In genomic region chrX:103686199-103687072, GRCh38 we compare ENCODE assay signal across 8 cellular contexts. TPM values are rescaled to one million over a fixed set of nuclear protein-coding genes. Genes with fewer than 3 reads are reported as not detected.
DNase-seq lines count a peak whose midpoint lies in the region; ATAC-seq and TF ChIP-seq lines count a peak whose summit lies in the region.

Gene MORF4L2, minus strand, starts transcription at chrX:103686699. Its CDS starts 9,672 bp downstream, at chrX:103677027.

- H3K27ac Mint-ChIP-seq in activated T-cell treated with anti-CD3 and anti-CD28 coated beads, Interleukin-2, amount 50 U/mL, for 24 hours, result peak within 1 kb of the TSS; percentile 89

- H3K36me3 Mint-ChIP-seq in activated T-cell treated with anti-CD3 and anti-CD28 coated beads, Interleukin-2, amount 50 U/mL, for 24 hours (ENCODE audit: low read depth), result peaks cover 39% of the 10 kb centered on the region

- peaks cover 13% of the 10 kb centered on the region for H3K36me3 ChIP-seq in muscle layer of colon (ENCODE audit: insufficient read depth, low read length)

- H3K9ac ChIP-seq in muscle layer of colon (ENCODE audit: low read length), result peak within 1 kb of the TSS; percentile 81

- no peak within 1 kb of the TSS for H3K4me3 Mint-ChIP-seq in activated T-cell treated with anti-CD3 and anti-CD28 coated beads, Interleukin-2, amount 50 U/mL, for 24 hours

- DNase-seq in DMS53 (lab: John Stamatoyannopoulos, UW) (peak; percentile 99), KBM-7 (peak; percentile 100)
- DNase-seq in activated T-cell treated with anti-CD3 and anti-CD28 coated beads, Interleukin-2, amount 50 U/mL, for 24 hours, result peak; percentile 80
- DNase-seq in stimulated activated CD8-positive, alpha-beta memory T cell treated with anti-CD3 and anti-CD28 coated beads, Interleukin-7, amount 100 ng/mL, for 48 hours (ENCODE audit: extremely low read depth in 1 of 2, low read depth in 1 of 2), result peak; percentile 53 to 88

- H3K27me3 ChIP-seq in muscle layer of colon (ENCODE audit: control insufficient read depth in 1 of 2, insufficient read depth in 2 of 2, low read length in 2 of 2), result peaks cover 0 to 18% of the 10 kb centered on the region in 2 donors

- peak within 1 kb of the TSS; percentile 90 for H3K27ac ChIP-seq in muscle layer of colon (ENCODE audit: low read depth, low read length)

- H3K9me3 ChIP-seq in muscle layer of colon (ENCODE audit: low read length), result no peaks in the 10 kb centered on the region

- H3K4me3 ChIP-seq in muscle layer of colon (ENCODE audit: low read depth in 1 of 2, low read length in 2 of 2), result peak within 1 kb of the TSS; percentile 49 to 69

- peak; percentile 92 for ATAC-seq in GM21717 (IDR thresholded peaks at IDR 0.05; ENCODE audit: unreplicated experiment)
- peak; percentile 96 for ATAC-seq in esophagus mucosa

- H3K9me3 Mint-ChIP-seq in activated T-cell treated with anti-CD3 and anti-CD28 coated beads, Interleukin-2, amount 50 U/mL, for 24 hours, result no peaks in the 10 kb centered on the region

- peaks cover 13% of the 10 kb centered on the region for H3K4me1 Mint-ChIP-seq in activated T-cell treated with anti-CD3 and anti-CD28 coated beads, Interleukin-2, amount 50 U/mL, for 24 hours (ENCODE audit: low read depth)

- peaks cover 11% of the 10 kb centered on the region for H3K27me3 Mint-ChIP-seq in activated T-cell treated with anti-CD3 and anti-CD28 coated beads, Interleukin-2, amount 50 U/mL, for 24 hours

- in situ Hi-C loops in KBM-7 (cut with MboI; ENCODE audit: low pct_unique_long_range_greater_than_20kb, low sequenced_read_pairs), result no loop called here

- H3K4me1 ChIP-seq in muscle layer of colon (ENCODE audit: insufficient read depth, low read length), result peaks cover 7% of the 10 kb centered on the region

TF ChIP-seq in PFSK-1, 5 proteins besides CTCF, POLR2A, EP300 and RAD21:
- TF ChIP-seq REST (IDR thresholded peaks at IDR 0.05; ENCODE audit: insufficient read depth in 1 of 2, low read depth in 2 of 2, low read length in 2 of 2), result no peak
- TF ChIP-seq TAF1 (IDR thresholded peaks at IDR 0.05; ENCODE audit: borderline replicate concordance, insufficient read depth, low read length), result peak; percentile 87; the same call in 1 of the 2 replicates
- TF ChIP-seq POLR2AphosphoS5 (IDR thresholded peaks at IDR 0.05; ENCODE audit: low read depth, low read length), result peak; percentile 89

RNA-seq across cellular contexts. Expression of gene MORF4L2, which starts in this region (rescaled TPM):
- 149 TPM for polyA plus RNA-seq in PFSK-1 (2012; ENCODE audit: insufficient read length, low read depth)
- 166 TPM for total RNA-seq in esophagus mucosa

Comparison
In these comparisons a context has a peak if more than half of its experiments do, and no peak if none do; other contexts are left out.
1. Peak in every context shown above with its lines: DNase-seq, ATAC-seq, H3K4me3 ChIP-seq and H3K27ac ChIP-seq.